Comparison of ENCODE assay signal across 22 cellular contexts in genomic region chr12:19485240-19485639, GRCh38. TPM values are rescaled to one million over a fixed set of nuclear protein-coding genes. Genes with fewer than 3 reads are reported as not detected.
DNase-seq lines count a peak whose midpoint lies in the region; ATAC-seq, FAIRE-seq and TF ChIP-seq lines count a peak whose summit lies in the region.
"Had no signal": no experiment of that assay in that cellular context is flagged by ENCODE, and none has a peak within 500 bp of the region (broad histone marks: within the 10 kb centered on the region; RNA-seq: fewer than 3 reads in every experiment).

No MANE protein-coding gene starts in this region.

- peaks cover 77% of the 10 kb centered on the region for H3K36me3 Mint-ChIP-seq in activated T-helper 17 cell treated with anti-CD3 and anti-CD28 coated beads, Interleukin-2, amount 50 U/mL, for 72 hours (ENCODE audit: low read depth)

- TF ChIP-seq EP300 in HepG2 (IDR thresholded peaks at IDR 0.05; ENCODE audit: low read depth in 2 of 2, low read length in 2 of 2): no peak
- TF ChIP-seq EP300 in HepG2 (CRISPR knock-in tag; IDR thresholded peaks at IDR 0.05; ENCODE audit: borderline replicate concordance): no peak
- no peak for TF ChIP-seq EP300 in SK-N-SH (IDR thresholded peaks at IDR 0.05; ENCODE audit: borderline replicate concordance in 1 of 2, low read depth in 1 of 2, low read length in 1 of 2)

- no peaks in the 10 kb centered on the region for H3K9me2 ChIP-seq in SK-N-SH

- H3K36me3 ChIP-seq in right lobe of liver (peaks cover 0 to 6% (median 0%) of the 10 kb centered on the region in 4 donors), HepG2 (replicated peaks in 1 of 2; ENCODE audit: control insufficient read depth in 1 of 2, insufficient read depth in 2 of 2, low read length in 2 of 2) (peaks cover 4 to 33% of the 10 kb centered on the region in 2 experiments; a peak in 3 of 5 replicates), SK-N-SH (replicated peaks in 1 of 2; ENCODE audit: control insufficient read depth in 1 of 2, insufficient read depth in 2 of 2, low read length in 1 of 2) (peaks cover 0 to 23% of the 10 kb centered on the region in 2 experiments)
- H3K36me3 ChIP-seq: gastrocnemius medialis, thoracic aorta had no signal

- in situ Hi-C loops in HepG2 (cut with HindIII; ENCODE audit: extremely low pct_ligation_motif_present, low pct_unique_long_range_greater_than_20kb): no loop called here

- H3K4me2 ChIP-seq in HepG2 (ENCODE audit: low read depth, low read length) (no peak overlapping the region), SK-N-SH (no peak overlapping the region)

- H3K4me3 ChIP-seq in right lobe of liver: no peak overlapping the region
- no peak overlapping the region for H3K4me3 ChIP-seq in HepG2 (replicated peaks in 1 of 3; ENCODE audit: insufficient read depth in 1 of 3, low read depth in 2 of 3, low read length in 3 of 3)
- no peak overlapping the region for H3K4me3 ChIP-seq in fibroblast of villous mesenchyme (ENCODE audit: low read depth, low read length)
- no peak overlapping the region for H3K4me3 ChIP-seq in SK-N-SH (ENCODE audit: low read depth in 2 of 2, low read length in 1 of 2)
- H3K4me3 ChIP-seq: gastrocnemius medialis, MG63, sigmoid colon, SK-N-MC, thoracic aorta had no signal

- H3K27ac Mint-ChIP-seq in activated T-helper 17 cell treated with anti-CD3 and anti-CD28 coated beads, Interleukin-2, amount 50 U/mL, for 72 hours: peak overlapping the region; percentile 76

- H3K27ac ChIP-seq in right lobe of liver (no peak overlapping the region), HepG2 (ENCODE audit: extremely low read length, insufficient read depth, low read length) (no peak overlapping the region), SK-N-SH (ENCODE audit: low read depth in 2 of 2, low read length in 1 of 2) (no peak overlapping the region)
- H3K27ac ChIP-seq: gastrocnemius medialis, parathyroid adenoma, sigmoid colon, SK-N-MC, thoracic aorta had no signal

- no peak for FAIRE-seq in HepG2 (lab: Jason Lieb, UNC)
- FAIRE-seq: kidney had no signal

- H4K20me1 ChIP-seq in HepG2 (ENCODE audit: insufficient read depth, low read length) (peaks cover 9% of the 10 kb centered on the region; the same call in 1 of the 2 replicates), SK-N-SH (ENCODE audit: insufficient read depth) (peaks cover 74% of the 10 kb centered on the region)

- intact Hi-C loops in right lobe of liver (cut with DNase I) (no loop called here), HepG2 (cut with micrococcal nuclease; ENCODE audit: unreplicated experiment) (no loop called here)

- WGBS in right lobe of liver (ENCODE audit: insufficient coverage, low coverage, low lambda C conversion rate, missing lambda C conversion rate): 17% methylated on average over 6 of the region's 6 CpGs
- WGBS in HepG2 (ENCODE audit: low lambda C conversion rate): 94% methylated on average over 6 of the region's 6 CpGs
- 91% methylated on average over 6 of the region's 6 CpGs for WGBS in SK-N-SH (ENCODE audit: low lambda C conversion rate)

- H3K4me3 Mint-ChIP-seq in activated T-helper 17 cell treated with anti-CD3 and anti-CD28 coated beads, Interleukin-2, amount 50 U/mL, for 72 hours: peak overlapping the region; percentile 71

- H2AFZ ChIP-seq in HepG2 (ENCODE audit: low read length) (no peak overlapping the region), SK-N-SH (ENCODE audit: low read depth) (no peak overlapping the region)
- H2AFZ ChIP-seq: parathyroid adenoma had no signal

- no peak overlapping the region for H3K9ac ChIP-seq in HepG2 (ENCODE audit: insufficient read depth, low read depth, low read length)
- H3K9ac ChIP-seq in SK-N-SH: no peak overlapping the region
- H3K9ac ChIP-seq: parathyroid adenoma had no signal

- TF ChIP-seq RAD21 in HepG2 (CRISPR knock-in tag; IDR thresholded peaks at IDR 0.05) (no peak), SK-N-SH (IDR thresholded peaks at IDR 0.05; ENCODE audit: low read length) (no peak)

- H3K27me3 Mint-ChIP-seq in activated T-helper 17 cell treated with anti-CD3 and anti-CD28 coated beads, Interleukin-2, amount 50 U/mL, for 72 hours: no peaks in the 10 kb centered on the region

- POLR2A ChIA-PET in HepG2 (lab: Yijun Ruan, JAX): no interaction called here
- POLR2A ChIA-PET in SK-N-SH (lab: Yijun Ruan, JAX): no interaction called here

- no TSS peak for BruUV-seq in HepG2 (replicated peaks; lab: Mats Ljungman, UMichigan)

- TF ChIP-seq POLR2A in right lobe of liver (IDR thresholded peaks at IDR 0.05): no peak
- TF ChIP-seq POLR2A in HepG2 (IDR thresholded peaks at IDR 0.05; ENCODE audit: insufficient read depth in 1 of 2, low read depth in 2 of 2, low read length in 2 of 2): no peak

- H3K79me2 ChIP-seq in HepG2 (ENCODE audit: insufficient read depth, low read length) (peaks cover 63% of the 10 kb centered on the region), SK-N-SH (ENCODE audit: insufficient read depth) (peaks cover 100% of the 10 kb centered on the region)

- DNase-seq in right lobe of liver: no peak
- DNase-seq in HepG2 (ENCODE audit: low spot score): no peak
- peak; percentile 23 for DNase-seq in fibroblast of villous mesenchyme (ENCODE audit: low read depth)
- DNase-seq in SK-N-SH: no peak
- DNase-seq in cortex of kidney (lab: John Stamatoyannopoulos, UW): no peak
- DNase-seq: activated CD8-positive, alpha-beta memory T cell treated with anti-CD3 and anti-CD28 coated beads, Interleukin-2, amount 50 U/mL, for 48 hours; amniotic stem cell; DMS53; gastrocnemius medialis; GF-D8; kidney; MG63; NCI-H1436; NCI-H524 treated with DMSO at 0.1 percent for 48 hours; RPMI8226; sigmoid colon; T-helper 9 cell had no signal

- no peaks in the 10 kb centered on the region for H3F3A ChIP-seq in SK-N-SH (replicated peaks; ENCODE audit: insufficient read depth)

- no peak for TF ChIP-seq CTCF in right lobe of liver (IDR thresholded peaks at IDR 0.05)
- no peak for TF ChIP-seq CTCF in HepG2 (CRISPR knock-in tag; IDR thresholded peaks at IDR 0.05)
- TF ChIP-seq CTCF in fibroblast of villous mesenchyme (IDR thresholded peaks at IDR 0.05; ENCODE audit: insufficient read depth, low read depth, low read length): no peak
- no peak for TF ChIP-seq CTCF in SK-N-SH (IDR thresholded peaks at IDR 0.05)

- H3K4me1 ChIP-seq in right lobe of liver (peaks cover 0 to 8% (median 0%) of the 10 kb centered on the region in 4 donors), HepG2 (ENCODE audit: insufficient read depth, low read length) (peaks cover 11% of the 10 kb centered on the region), SK-N-SH (ENCODE audit: control insufficient read depth in 1 of 2, insufficient read depth in 2 of 2, low read depth in 1 of 2, low read length in 1 of 2) (peaks cover 0 to 8% of the 10 kb centered on the region in 2 experiments; a peak in 1 of 4 replicates)
- H3K4me1 ChIP-seq: parathyroid adenoma had no signal

- H3K9me3 ChIP-seq in right lobe of liver (no peaks in the 10 kb centered on the region), HepG2 (ENCODE audit: low read length) (no peaks in the 10 kb centered on the region), SK-N-SH (0 out of 2 replicates have a peak, but pooled peaks cover 4% of the 10 kb centered on the region)

- H3K9me3 Mint-ChIP-seq in activated T-helper 17 cell treated with anti-CD3 and anti-CD28 coated beads, Interleukin-2, amount 50 U/mL, for 72 hours: peaks cover 5% of the 10 kb centered on the region

- CTCF ChIA-PET in HepG2 (lab: Yijun Ruan, JAX; ENCODE audit: low intra/inter-chr PET ratio, low total read pairs) (no interaction called here), SK-N-SH (lab: Yijun Ruan, JAX) (no interaction called here)

- H3K27me3 ChIP-seq in right lobe of liver (no peaks in the 10 kb centered on the region), HepG2 (ENCODE audit: control insufficient read depth in 1 of 2, insufficient read depth in 2 of 2, low read length in 2 of 2) (no peaks in the 10 kb centered on the region), SK-N-SH (ENCODE audit: insufficient read depth) (no peaks in the 10 kb centered on the region)
- H3K27me3 ChIP-seq: gastrocnemius medialis, MG63, sigmoid colon had no signal

- H3K4me1 Mint-ChIP-seq in activated T-helper 17 cell treated with anti-CD3 and anti-CD28 coated beads, Interleukin-2, amount 50 U/mL, for 72 hours: peaks cover 51% of the 10 kb centered on the region

- ATAC-seq in right lobe of liver (peak in 3 of 4 donors; percentile 29 to 51 (median 49)), HepG2 (no peak), HG03521 (IDR thresholded peaks at IDR 0.05; ENCODE audit: unreplicated experiment) (no peak)
- ATAC-seq in activated T-helper 17 cell treated with anti-CD3 and anti-CD28 coated beads, Interleukin-2, amount 50 U/mL, for 72 hours (replicated peaks): no peak
- ATAC-seq: gastrocnemius medialis had no signal

RNA-seq across cellular contexts. Expression of gene AEBP2, which starts 45.9 kb away (rescaled TPM):
- 10 to 100 TPM in 5 of 6 experiments, 1 to 10 TPM in 1; 9.7 to 18.2 (median 13.4) TPM for total RNA-seq in right lobe of liver
- total RNA-seq in HepG2 (2016; rRNA removed; fragmentation: Illumina TruSeq; extraction: Trizol): 17.9 and 33.0 TPM in 2 replicates
- 20.7 and 22.4 TPM in 2 replicates for total RNA-seq in HepG2 (2016; cell fraction: cytosol; rRNA removed; fragmentation: Illumina TruSeq; extraction: Trizol; ENCODE audit: low read depth)
- total RNA-seq in HepG2 (2016; cell fraction: insoluble cytoplasmic fraction; rRNA removed; fragmentation: Illumina TruSeq; extraction: Trizol): 19.9 and 27.9 TPM in 2 replicates
- total RNA-seq in HepG2 (2016; cell fraction: membrane; rRNA removed; fragmentation: Illumina TruSeq; extraction: Trizol): 11.3 and 13.9 TPM in 2 replicates
- total RNA-seq in HepG2 (2016; cell fraction: nucleus; rRNA removed; fragmentation: Illumina TruSeq; extraction: Trizol): 17.7 and 18.1 TPM in 2 replicates
- 8.7 and 9.2 TPM in 2 replicates for polyA plus RNA-seq in HepG2 (2011; rRNA removed)
- polyA plus RNA-seq in HepG2 (2011; cell fraction: cytosol; rRNA removed): 3.7 and 7.3 TPM in 2 replicates
- 6.9 and 8.6 TPM in 2 replicates for polyA plus RNA-seq in HepG2 (2011; cell fraction: nucleus; rRNA removed)
- 14.1 and 20.8 TPM in 2 replicates for polyA plus RNA-seq in HepG2 (2012)
- polyA plus RNA-seq in HepG2 (2016; cell fraction: cytosol; fragmentation: Illumina TruSeq; extraction: Trizol; ENCODE audit: low read depth): 0.69 and 0.71 TPM in 2 replicates
- 30.1 and 33.2 TPM in 2 replicates for polyA plus RNA-seq in HepG2 (2016; cell fraction: insoluble cytoplasmic fraction; fragmentation: Illumina TruSeq; extraction: Trizol; ENCODE audit: low read depth)
- 4.2 and 4.5 TPM in 2 replicates for polyA plus RNA-seq in HepG2 (2016; cell fraction: membrane; fragmentation: Illumina TruSeq; extraction: Trizol; ENCODE audit: low read depth)
- polyA plus RNA-seq in HepG2 (2016; cell fraction: nucleus; fragmentation: Illumina TruSeq; extraction: Trizol; ENCODE audit: insufficient read depth, low read depth): 19.9 and 20.7 TPM in 2 replicates
- 6.7 and 21.1 TPM in 2 replicates for polyA minus RNA-seq in HepG2 (2011; rRNA and poly(A)+ RNA removed; ENCODE audit: low replicate concordance)
- polyA minus RNA-seq in HepG2 (2011; cell fraction: cytosol; rRNA and poly(A)+ RNA removed): 14.4 and 17.4 TPM in 2 replicates
- 20.8 and 21.9 TPM in 2 replicates for polyA minus RNA-seq in HepG2 (2011; cell fraction: nucleus; rRNA and poly(A)+ RNA removed)
- 10 to 100 TPM; 65.6 to 82.9 TPM for total RNA-seq in activated T-helper 17 cell treated with anti-CD3 and anti-CD28 coated beads, Interleukin-2, amount 50 U/mL, for 72 hours
- 14.8 and 23.7 TPM in 2 replicates for total RNA-seq in fibroblast of villous mesenchyme
- 10.4 and 17.2 TPM in 2 replicates for polyA plus RNA-seq in SK-N-SH (2012; rRNA removed)
- polyA plus RNA-seq in SK-N-SH (2012; cell fraction: cytosol; rRNA removed): 21.0 and 23.2 TPM in 2 replicates
- 7.9 and 12.2 TPM in 2 replicates for polyA plus RNA-seq in SK-N-SH (2012; cell fraction: nucleus; rRNA removed)

Comparison
In these comparisons a context has a peak if more than half of its experiments do, and no peak if none do; other contexts are left out.
1. ATAC-seq: peak in right lobe of liver (3 of 4); none in HepG2 (single experiment), activated T-helper 17 cell treated with anti-CD3 and anti-CD28 coated beads, Interleukin-2, amount 50 U/mL, for 72 hours (single experiment) and HG03521 (single experiment).